In the genomic region with DNA sequence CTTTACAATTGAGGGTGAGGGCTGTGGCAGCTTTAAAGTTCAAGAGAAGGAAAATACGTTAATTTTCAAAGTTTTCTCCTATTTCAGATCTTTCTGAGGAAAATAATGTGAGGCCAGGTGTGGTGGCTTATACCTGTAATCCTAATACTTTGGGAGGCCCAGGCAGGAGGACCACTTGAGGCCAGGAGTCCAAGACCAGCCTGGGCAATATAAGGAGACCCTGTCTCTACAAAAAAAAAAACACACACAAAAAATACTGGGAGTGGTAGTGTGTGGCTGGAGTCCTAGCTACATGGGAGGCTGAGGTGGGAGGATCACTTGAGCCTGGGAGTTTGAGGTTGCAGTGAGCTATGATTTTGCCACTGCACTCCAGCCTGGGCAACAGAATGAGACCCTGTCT, we compare ENCODE assay signal across 3 cellular contexts. TPM values are rescaled to one million over a fixed set of nuclear protein-coding genes. Genes with fewer than 3 reads are reported as not detected.
"Had no signal": no experiment of that assay in that cellular context is flagged by ENCODE, and none has a peak within 500 bp of the region (broad histone marks: within the 10 kb centered on the region; RNA-seq: fewer than 3 reads in every experiment).

No MANE protein-coding gene starts in this region.

RNA-seq across cellular contexts. Expression of gene CACNA1D, which starts 16.7 kb away (rescaled TPM):
- total RNA-seq: NCI-H460, PC-9, SJSA1 had no signal
